Comparison of ENCODE assay signal across 8 cellular contexts in the genomic region with DNA sequence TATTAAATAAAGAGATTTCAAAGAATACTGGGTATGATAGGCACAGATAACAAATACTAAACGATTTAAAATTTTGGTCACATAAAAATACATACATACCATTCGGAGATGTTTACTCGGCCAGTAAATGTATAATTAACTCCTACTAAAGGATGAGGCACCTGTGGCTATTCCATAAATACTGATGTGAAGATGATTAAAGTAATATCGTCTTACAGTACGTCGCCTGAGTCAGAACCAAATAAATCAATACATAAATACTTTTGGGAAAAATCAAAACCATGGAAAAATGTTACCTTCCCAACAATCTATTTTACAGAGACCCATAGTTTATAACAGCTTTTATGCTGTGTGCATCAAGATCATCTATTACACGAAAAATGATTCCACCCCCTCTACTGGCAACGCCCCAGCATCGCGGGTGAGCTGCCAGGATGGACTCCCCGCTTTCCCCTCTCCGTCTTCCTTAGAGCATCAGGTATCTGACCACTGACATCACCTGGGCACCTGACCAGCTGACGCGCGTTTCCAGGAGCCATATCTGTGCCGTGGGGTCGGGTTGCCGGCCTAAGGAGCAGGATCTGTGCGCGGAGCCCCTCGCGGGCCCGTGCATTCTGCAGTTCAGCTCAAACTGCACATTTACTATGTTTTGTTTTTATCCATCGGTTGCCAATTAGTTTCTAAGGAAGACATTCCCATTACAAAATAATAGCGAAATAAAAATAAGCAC. TPM values are rescaled to one million over a fixed set of nuclear protein-coding genes. Genes with fewer than 3 reads are reported as not detected.
DNase-seq lines count a peak whose midpoint lies in the region; ATAC-seq and TF ChIP-seq lines count a peak whose summit lies in the region.

No MANE protein-coding gene starts in this region.

- DNase-seq in GM12865 (ENCODE audit: low read depth), result peak; percentile 78
- DNase-seq in NCI-H128 (lab: John Stamatoyannopoulos, UW; ENCODE audit: unreplicated experiment), result peak; percentile 44
- DNase-seq in SW 1271 (lab: John Stamatoyannopoulos, UW), result peak; percentile 51 to 79
- peak; percentile 62 to 92 (median 67) for DNase-seq in adrenal gland
- peak; percentile 51 for DNase-seq in left ventricle myocardium inferior
- peak; percentile 60 for DNase-seq in prostate gland (ENCODE audit: low spot score)
- DNase-seq in aorta, result peak; percentile 59 to 84

- H3K4me1 ChIP-seq in adrenal gland (replicated peaks in 1 of 2) (peaks cover 0 to 12% of the 10 kb centered on the region in 2 donors), left ventricle myocardium inferior (peaks cover 25% of the 10 kb centered on the region), prostate gland (replicated peaks) (no peaks in the 10 kb centered on the region), aorta (ENCODE audit: control insufficient read depth in 1 of 2, insufficient read depth in 2 of 2, low read length in 2 of 2) (no peaks in the 10 kb centered on the region)

- 3 to 5% (median 4%) methylated on average over 25 of the region's 25 CpGs for WGBS in adrenal gland, 4 donors
- WGBS in prostate gland, result 3% methylated on average over 25 of the region's 25 CpGs
- 5% methylated on average over 25 of the region's 25 CpGs for WGBS in aorta, 2 donors

- intact Hi-C loops in adrenal gland (cut with DNase I), result loop anchor here in 1 of 2 donors (10.0 kb wide), 1 partner anchor 286 kb away; no protein-coding TSS in a partner anchor
- intact Hi-C loops in left ventricle myocardium inferior (cut with micrococcal nuclease), result no loop called here
- intact Hi-C loops in prostate gland (cut with DNase I), result no loop called here
- intact Hi-C loops in aorta (cut with DNase I), result loop anchor here (2.0 to 10.0 kb wide), 2 partner anchors 282 to 286 kb away; no protein-coding TSS in a partner anchor

- H3K9me3 ChIP-seq in adrenal gland (replicated peaks in 1 of 3) (no peaks in the 10 kb centered on the region), left ventricle myocardium inferior (replicated peaks) (no peaks in the 10 kb centered on the region), prostate gland (no peaks in the 10 kb centered on the region), aorta (ENCODE audit: control insufficient read depth, low read length) (no peaks in the 10 kb centered on the region)

- TF ChIP-seq CTCF in GM12865 (IDR thresholded peaks at IDR 0.05; ENCODE audit: insufficient read depth, low read depth, low read length, missing control alignments) (peak; percentile 72), adrenal gland (IDR thresholded peaks at IDR 0.05) (peak in 5 of 6 experiments; percentile 23 to 47 (median 45)), left ventricle myocardium inferior (IDR thresholded peaks at IDR 0.05; ENCODE audit: borderline replicate concordance) (peak; percentile 48), prostate gland (IDR thresholded peaks at IDR 0.05) (peak in 3 of 4 experiments; percentile 7 to 22 (median 12))

- ATAC-seq in HG02678 (IDR thresholded peaks at IDR 0.05; ENCODE audit: unreplicated experiment), result peak; percentile 52
- peak; percentile 49 for ATAC-seq in aorta (ENCODE audit: low FRiP score)

- H3K4me3 ChIP-seq in GM12865 (ENCODE audit: low read depth, low read length) (peak overlapping the region; percentile 82), adrenal gland (peak overlapping the region; percentile 26 to 97 (median 78)), left ventricle myocardium inferior (peak overlapping the region; percentile 94), prostate gland (peak overlapping the region; percentile 65 to 90), aorta (ENCODE audit: low read length in 2 of 2) (peak overlapping the region; percentile 68 to 75)

- H3K27ac ChIP-seq in adrenal gland (peak overlapping the region; percentile 7 to 88 (median 73)), left ventricle myocardium inferior (replicated peaks) (peak overlapping the region; percentile 79), prostate gland (peak overlapping the region; percentile 78 to 91), aorta (ENCODE audit: low read depth in 1 of 2, low read length in 2 of 2) (no peak overlapping the region)

- H3K36me3 ChIP-seq in adrenal gland (replicated peaks in 1 of 2) (no peaks in the 10 kb centered on the region), left ventricle myocardium inferior (no peaks in the 10 kb centered on the region), prostate gland (no peaks in the 10 kb centered on the region), aorta (ENCODE audit: control insufficient read depth in 1 of 2, insufficient read depth in 2 of 2, low read length in 1 of 2) (no peaks in the 10 kb centered on the region)

- H3K27me3 ChIP-seq in adrenal gland (no peaks in the 10 kb centered on the region), left ventricle myocardium inferior (ENCODE audit: low read depth) (no peaks in the 10 kb centered on the region), prostate gland (replicated peaks; ENCODE audit: insufficient read depth) (no peaks in the 10 kb centered on the region), aorta (ENCODE audit: control insufficient read depth in 1 of 2, insufficient read depth in 2 of 2, low read length in 1 of 2) (no peaks in the 10 kb centered on the region)

- TF ChIP-seq POLR2A in adrenal gland (IDR thresholded peaks at IDR 0.05), result peak in 1 of 2 donors; percentile 30
- peak; percentile 21 for TF ChIP-seq POLR2A in prostate gland (IDR thresholded peaks at IDR 0.05)

RNA-seq across cellular contexts. Expression of a gene that starts 1.0 kb away (rescaled TPM):
- total RNA-seq in adrenal gland (10 to 100 TPM in 3 of 8 donors, 1 to 10 TPM in 5; 7.2 to 17.5 (median 8.2) TPM), left ventricle myocardium inferior (6.5 TPM), prostate gland (10 to 100 TPM in 1 of 2 donors, 1 to 10 TPM in 1; 8.9 to 15.8 TPM), aorta (10 to 100 TPM in 1 of 2 donors, 1 to 10 TPM in 1; 7.7 to 10.3 TPM)
- polyA plus RNA-seq in adrenal gland (10 to 100 TPM in 1 of 3 donors, 1 to 10 TPM in 2; 7.4 to 15.6 (median 9.7) TPM), aorta (1 to 10 TPM; 4.8 to 8.4 TPM)

RNA-seq across cellular contexts. Expression of a gene that starts 40.9 kb away (rescaled TPM):
- total RNA-seq in adrenal gland, result 10 to 100 TPM; 12.4 to 54.1 (median 38.3) TPM
- polyA plus RNA-seq in adrenal gland, result 10 to 100 TPM; 23.8 to 68.7 (median 33.5) TPM
- total RNA-seq in left ventricle myocardium inferior, result 62.4 TPM
- total RNA-seq in prostate gland, result 10 to 100 TPM in 1 of 2 donors, 1 to 10 TPM in 1; 8.9 to 10.5 TPM
- total RNA-seq in aorta, result 10 to 100 TPM; 19.7 to 25.2 TPM
- polyA plus RNA-seq in aorta, result 1 to 10 TPM; 4.3 to 5.4 TPM

RNA-seq across cellular contexts. Expression of a gene that starts 41.5 kb away (rescaled TPM):
- 10 to 100 TPM in 5 of 8 donors, 1 to 10 TPM in 3; 6.7 to 27.9 (median 11.0) TPM for total RNA-seq in adrenal gland
- 1 to 10 TPM; 1.9 to 9.3 (median 2.2) TPM for polyA plus RNA-seq in adrenal gland
- 8.1 TPM for total RNA-seq in left ventricle myocardium inferior
- 10 to 100 TPM; 14.3 to 15.8 TPM for total RNA-seq in prostate gland
- total RNA-seq in aorta, result 10 to 100 TPM in 1 of 2 donors, 1 to 10 TPM in 1; 8.8 to 14.4 TPM
- 1 to 10 TPM; 1.3 to 4.6 TPM for polyA plus RNA-seq in aorta

Comparison
In these comparisons a context has a peak if more than half of its experiments do, and no peak if none do; other contexts are left out.
1. CTCF ChIP-seq: peak in every context shown above with its lines; median percentile 72 in GM12865; 48 in left ventricle myocardium inferior; 45 in adrenal gland; 12 in prostate gland.
2. H3K27ac ChIP-seq: peak in adrenal gland (5 of 5), left ventricle myocardium inferior (single experiment) and prostate gland (2 of 2); none in aorta (0 of 2).
3. intact Hi-C loops: an anchor here in aorta (2.0 to 10.0 kb wide); none called in left ventricle myocardium inferior and prostate gland.
4. Peak in every context shown above with its lines, with median percentiles within 50 percentile points of each other: DNase-seq and H3K4me3 ChIP-seq.